8 cellular contexts compared by ENCODE assay signal in genomic region chr2:131492015-131492417, GRCh38. TPM values are rescaled to one million over a fixed set of nuclear protein-coding genes. Genes with fewer than 3 reads are reported as not detected.
DNase-seq lines count a peak whose midpoint lies in the region; ATAC-seq and TF ChIP-seq lines count a peak whose summit lies in the region.
"Not testable (repeated sequence)": the region's sequence is repeated elsewhere in the genome, so short reads cannot be mapped to it uniquely, and the experiment has no call there.

Gene MZT2A, minus strand, starts transcription at chr2:131492397. Its CDS starts 21 bp downstream, at chr2:131492376.

- H3K27me3 ChIP-seq in duodenal mucosa (ENCODE audit: control insufficient read depth in 1 of 2, insufficient read depth in 2 of 2, low read length in 2 of 2); iPS-20b (ENCODE audit: insufficient read depth, low read length); parathyroid adenoma (ENCODE audit: control insufficient read depth, insufficient read depth, low read length); aorta (ENCODE audit: control insufficient read depth in 1 of 2, insufficient read depth in 2 of 2, low read length in 1 of 2): not testable (repeated sequence)

- H3K27ac ChIP-seq in duodenal mucosa (ENCODE audit: low read depth, low read length): peak within 1 kb of the TSS; percentile 92
- H3K27ac ChIP-seq in iPS-20b (ENCODE audit: low read length): peak within 1 kb of the TSS; percentile 83
- peak within 1 kb of the TSS; percentile 76 for H3K27ac ChIP-seq in parathyroid adenoma
- peak within 1 kb of the TSS in 1 of 2 donors; percentile 60 for H3K27ac ChIP-seq in aorta (ENCODE audit: low read depth in 1 of 2, low read length in 2 of 2)

- ATAC-seq in GM18520 (IDR thresholded peaks at IDR 0.05; ENCODE audit: unreplicated experiment): peak; percentile 4
- not testable (repeated sequence) for ATAC-seq in aorta (ENCODE audit: low FRiP score)

- H3K9me3 Mint-ChIP-seq in HFFc6; IgD-negative memory B cell; activated CD4-positive, alpha-beta memory T cell treated with anti-CD3 and anti-CD28 coated beads for 36 hours: not testable (repeated sequence)

- H3K9ac ChIP-seq in duodenal mucosa (ENCODE audit: low read depth in 1 of 2, low read length in 2 of 2) (peak within 1 kb of the TSS; percentile 89 to 94), iPS-20b (ENCODE audit: low read depth, low read length) (peak within 1 kb of the TSS; percentile 93), parathyroid adenoma (peak within 1 kb of the TSS; percentile 61)

- H3K4me1 Mint-ChIP-seq in HFFc6 (ENCODE audit: low read depth) (peaks cover 25% of the 10 kb centered on the region), IgD-negative memory B cell (peaks cover 7 to 31% (median 15%) of the 10 kb centered on the region in 3 donors)
- peaks cover 39% of the 10 kb centered on the region for H3K4me1 Mint-ChIP-seq in activated CD4-positive, alpha-beta memory T cell treated with anti-CD3 and anti-CD28 coated beads for 36 hours (ENCODE audit: low read depth)

- H3K4me3 Mint-ChIP-seq in HFFc6 (peak within 1 kb of the TSS; percentile 100), IgD-negative memory B cell (peak within 1 kb of the TSS; percentile 92 to 96 (median 95))
- peak within 1 kb of the TSS; percentile 98 for H3K4me3 Mint-ChIP-seq in activated CD4-positive, alpha-beta memory T cell treated with anti-CD3 and anti-CD28 coated beads for 36 hours

- H3K36me3 ChIP-seq in duodenal mucosa (ENCODE audit: control insufficient read depth in 1 of 2, insufficient read depth in 2 of 2, low read length in 2 of 2); iPS-20b (ENCODE audit: insufficient read depth, low read depth, low read length); parathyroid adenoma (ENCODE audit: control insufficient read depth, insufficient read depth, low read length); aorta (ENCODE audit: control insufficient read depth in 1 of 2, insufficient read depth in 2 of 2, low read length in 1 of 2): not testable (repeated sequence)

- peak within 1 kb of the TSS; percentile 87 for H3K4me2 ChIP-seq in parathyroid adenoma (ENCODE audit: low read length)

- not testable (repeated sequence) for TF ChIP-seq CTCF in HFFc6 (IDR thresholded peaks at IDR 0.05); parathyroid adenoma (IDR thresholded peaks at IDR 0.05)

- H3K27ac Mint-ChIP-seq in HFFc6 (peak within 1 kb of the TSS; percentile 96), IgD-negative memory B cell (peak within 1 kb of the TSS; percentile 94 to 97 (median 97))
- H3K27ac Mint-ChIP-seq in activated CD4-positive, alpha-beta memory T cell treated with anti-CD3 and anti-CD28 coated beads for 36 hours: peak within 1 kb of the TSS; percentile 95

- not testable (repeated sequence) for H3K36me3 Mint-ChIP-seq in HFFc6 (ENCODE audit: low read depth); IgD-negative memory B cell
- peaks cover 21% of the 10 kb centered on the region for H3K36me3 Mint-ChIP-seq in activated CD4-positive, alpha-beta memory T cell treated with anti-CD3 and anti-CD28 coated beads for 36 hours

- 1 to 4% methylated on average over 24 to 53 of the region's 53 CpGs for WGBS in aorta, 2 donors

- H3K4me1 ChIP-seq in duodenal mucosa (ENCODE audit: control insufficient read depth in 1 of 2, insufficient read depth in 2 of 2, low read length in 2 of 2): peaks cover 3 to 27% of the 10 kb centered on the region in 2 donors
- not testable (repeated sequence) for H3K4me1 ChIP-seq in iPS-20b (ENCODE audit: insufficient read depth, low read length); parathyroid adenoma; aorta (ENCODE audit: control insufficient read depth in 1 of 2, insufficient read depth in 2 of 2, low read length in 2 of 2)

- H3K9me3 ChIP-seq in duodenal mucosa (ENCODE audit: control insufficient read depth in 1 of 2, low read length in 2 of 2); iPS-20b (ENCODE audit: insufficient read depth, low read depth, low read length); parathyroid adenoma (ENCODE audit: control insufficient read depth, low read length); aorta (ENCODE audit: control insufficient read depth, low read length): not testable (repeated sequence)

- H3K79me2 ChIP-seq in parathyroid adenoma: peaks cover 24% of the 10 kb centered on the region

- H3K4me3 ChIP-seq in duodenal mucosa (ENCODE audit: low read depth in 1 of 2, low read length in 2 of 2) (peak within 1 kb of the TSS; percentile 86 to 94), iPS-20b (ENCODE audit: low read length) (peak within 1 kb of the TSS; percentile 83), parathyroid adenoma (ENCODE audit: low read depth, low read length) (peak within 1 kb of the TSS; percentile 88), aorta (ENCODE audit: low read length in 2 of 2) (peak within 1 kb of the TSS; percentile 68 to 80)

- CTCF ChIA-PET in activated CD4-positive, alpha-beta memory T cell treated with anti-CD3 and anti-CD28 coated beads for 36 hours (lab: Charles Lee): interaction anchor here (0.7 to 4.5 kb wide), 11 partner anchors 9 to 399 kb away, joined by 3 to 27 read pairs (median 5); partner anchors contain the start of genes FAM168B and PLEKHB2

- not testable (repeated sequence) for H3K27me3 Mint-ChIP-seq in HFFc6 (ENCODE audit: insufficient read depth); IgD-negative memory B cell; activated CD4-positive, alpha-beta memory T cell treated with anti-CD3 and anti-CD28 coated beads for 36 hours

- intact Hi-C loops in activated CD4-positive, alpha-beta memory T cell treated with anti-CD3 and anti-CD28 coated beads for 36 hours (cut with micrococcal nuclease): loop anchor here (1.0 to 10.0 kb wide), 7 partner anchors 35 to 667 kb away; partner anchors contain the start of genes CCDC74A and PLEKHB2
- intact Hi-C loops in aorta (cut with DNase I): loop anchor here in 1 of 2 donors (10.0 kb wide), 1 partner anchor 387 kb away; the partner anchor contains the start of gene PLEKHB2

- DNase-seq in HFFc6; activated CD4-positive, alpha-beta memory T cell treated with anti-CD3 and anti-CD28 coated beads for 36 hours; aorta: not testable (repeated sequence)

- POLR2A ChIA-PET in activated CD4-positive, alpha-beta memory T cell treated with anti-CD3 and anti-CD28 coated beads for 36 hours (lab: Charles Lee): interaction anchor here (0.7 to 1.5 kb wide), 2 partner anchors 399 to 1150 kb away, joined by 3 to 4 read pairs; partner anchors contain the start of genes FAM168B and IMP4

- H2AFZ ChIP-seq in parathyroid adenoma: peak within 1 kb of the TSS; percentile 98

RNA-seq across cellular contexts. Expression of gene MZT2A, which starts in this region (rescaled TPM):
- total RNA-seq in HFFc6 (2021; fragmentation: NEBNext Ultra II Directional; extraction: Animal tissue kit (Norgen Biotek cat#: 25700)): 100 to 1,000 TPM in 1 of 6 experiments, 10 to 100 TPM in 5; 82.2 to 109 (median 95.8) TPM
- polyA plus RNA-seq in IgD-negative memory B cell (103 TPM), aorta (10 to 100 TPM; 44.8 to 70.9 TPM)
- total RNA-seq in activated CD4-positive, alpha-beta memory T cell treated with anti-CD3 and anti-CD28 coated beads for 36 hours: 100 to 1,000 TPM; 197 to 208 TPM
- 10 to 100 TPM; 43.3 to 59.8 TPM for total RNA-seq in aorta
